17 cellular contexts compared by ENCODE assay signal in the genomic region with DNA sequence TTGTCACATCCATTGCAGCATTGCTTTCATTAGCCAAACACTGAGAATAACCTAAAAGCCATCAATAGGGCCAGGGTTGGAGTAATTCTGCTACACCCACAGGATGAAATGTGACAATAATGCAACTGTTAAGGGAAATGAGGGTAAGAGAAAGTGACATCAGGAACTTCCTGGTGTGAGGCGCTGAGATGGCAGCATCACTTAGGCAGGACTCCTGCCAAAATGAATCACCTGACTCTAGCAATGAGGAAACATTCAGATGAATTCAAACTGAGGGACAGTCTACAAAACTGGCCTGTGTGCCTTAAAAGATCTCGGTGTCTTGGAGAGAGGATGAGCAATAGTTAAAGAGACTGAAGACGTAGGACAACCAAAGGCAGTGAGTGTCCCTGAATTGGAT.
DNase-seq lines count a peak whose midpoint lies in the region; ATAC-seq and TF ChIP-seq lines count a peak whose summit lies in the region.
"Had no signal": no experiment of that assay in that cellular context is flagged by ENCODE, and none has a peak within 500 bp of the region (broad histone marks: within the 10 kb centered on the region; RNA-seq: fewer than 3 reads in every experiment).

No MANE protein-coding gene starts in this region.

- no peak overlapping the region for H3K4me2 ChIP-seq in mammary epithelial cell (ENCODE audit: insufficient read depth, low read depth, low read length)

- H3K27me3 ChIP-seq in mammary epithelial cell (ENCODE audit: insufficient read depth, low read length): no peaks in the 10 kb centered on the region
- H3K27me3 ChIP-seq in kidney epithelial cell (ENCODE audit: control insufficient read depth, insufficient read depth, low read length): no peaks in the 10 kb centered on the region
- H3K27me3 ChIP-seq: thyroid gland had no signal

- no peaks in the 10 kb centered on the region for H4K20me1 ChIP-seq in mammary epithelial cell (ENCODE audit: insufficient read depth, low read length)

- H3K36me3 ChIP-seq in mammary epithelial cell (ENCODE audit: insufficient read depth, low read length) (no peaks in the 10 kb centered on the region), kidney epithelial cell (ENCODE audit: control insufficient read depth, insufficient read depth, low read length) (no peaks in the 10 kb centered on the region)
- H3K36me3 ChIP-seq: neutrophil, thyroid gland had no signal

- 60% methylated on average over 3 of the region's 3 CpGs for WGBS in mammary epithelial cell (ENCODE audit: low coverage, missing lambda C conversion rate)

- no peaks in the 10 kb centered on the region for H3K9me3 ChIP-seq in mammary epithelial cell (replicated peaks; ENCODE audit: insufficient read depth, low read length)
- H3K9me3 ChIP-seq: neutrophil, thyroid gland had no signal

- ATAC-seq in HG03565 (IDR thresholded peaks at IDR 0.05; ENCODE audit: unreplicated experiment) (no peak), GM18519 (IDR thresholded peaks at IDR 0.05; ENCODE audit: low FRiP score, unreplicated experiment) (no peak)
- ATAC-seq: Panc1 had no signal

- peaks cover 7% of the 10 kb centered on the region for H3K4me1 Mint-ChIP-seq in MCF 10A (ENCODE audit: insufficient read depth, unreplicated experiment)
- H3K4me1 Mint-ChIP-seq: activated CD4-positive, alpha-beta memory T cell treated with anti-CD3 and anti-CD28 coated beads, Interleukin-2, amount 10 ng/mL, durations not matched to agents 7 days and 5 days; CD8-positive, alpha-beta memory T cell had no signal

- POLR2A ChIA-PET in MCF 10A (lab: Yijun Ruan, JAX): no interaction called here

- intact Hi-C loops in MCF 10A (cut with micrococcal nuclease): no loop called here
- intact Hi-C loops in mammary epithelial cell (cut with micrococcal nuclease): no loop called here

- dilution Hi-C loops in mammary epithelial cell (cut with HindIII; ENCODE audit: low sequenced_read_pairs): no loop called here

- TF ChIP-seq CTCF in MCF 10A (IDR thresholded peaks at IDR 0.05; ENCODE audit: unreplicated experiment): no peak
- no peak for TF ChIP-seq CTCF in mammary epithelial cell (conservative IDR thresholded peaks at IDR 0.05 in 1 of 2, IDR thresholded peaks at IDR 0.05 in 1 of 2; ENCODE audit: extremely low read depth in 1 of 2, insufficient read depth in 1 of 2, low read depth in 1 of 2, low read length in 2 of 2)
- no peak for TF ChIP-seq CTCF in kidney epithelial cell (IDR thresholded peaks at IDR 0.05; ENCODE audit: insufficient read depth, low read length, poor library complexity, severe bottlenecking)

- no peaks in the 10 kb centered on the region for H3K4me1 ChIP-seq in mammary epithelial cell (ENCODE audit: insufficient read depth, low read length)
- H3K4me1 ChIP-seq: thyroid gland had no signal

- no peak overlapping the region for H3K27ac ChIP-seq in mammary epithelial cell (ENCODE audit: insufficient read depth, low read depth, low read length)
- H3K27ac ChIP-seq: neutrophil, thyroid gland, VCaP had no signal

- H3K9me3 Mint-ChIP-seq in MCF 10A (ENCODE audit: unreplicated experiment): no peaks in the 10 kb centered on the region
- H3K9me3 Mint-ChIP-seq: activated CD4-positive, alpha-beta memory T cell treated with anti-CD3 and anti-CD28 coated beads, Interleukin-2, amount 10 ng/mL, durations not matched to agents 7 days and 5 days; CD8-positive, alpha-beta memory T cell had no signal

- H2AFZ ChIP-seq in mammary epithelial cell (ENCODE audit: low read depth, low read length): no peak overlapping the region

- CTCF ChIA-PET in MCF 10A (lab: Yijun Ruan, JAX): no interaction called here
- CTCF ChIA-PET in mammary epithelial cell (lab: Charles Lee; ENCODE audit: low non-redundant PET): no interaction called here

- no peaks in the 10 kb centered on the region for H3K36me3 Mint-ChIP-seq in MCF 10A (ENCODE audit: insufficient read depth, unreplicated experiment)
- H3K36me3 Mint-ChIP-seq: CD8-positive, alpha-beta memory T cell had no signal

- H3K9ac ChIP-seq in mammary epithelial cell (ENCODE audit: insufficient read depth, low read length): no peak overlapping the region

- in situ Hi-C loops in mammary epithelial cell (cut with MboI; ENCODE audit: low sequenced_read_pairs in 2 of 2): no loop called here

- no peak overlapping the region for H3K27ac Mint-ChIP-seq in MCF 10A (ENCODE audit: low read depth, unreplicated experiment)
- H3K27ac Mint-ChIP-seq: activated CD4-positive, alpha-beta memory T cell treated with anti-CD3 and anti-CD28 coated beads, Interleukin-2, amount 10 ng/mL, durations not matched to agents 7 days and 5 days had no signal

- no peak overlapping the region for H3K4me3 Mint-ChIP-seq in MCF 10A (ENCODE audit: unreplicated experiment)
- H3K4me3 Mint-ChIP-seq: activated CD4-positive, alpha-beta memory T cell treated with anti-CD3 and anti-CD28 coated beads, Interleukin-2, amount 10 ng/mL, durations not matched to agents 7 days and 5 days; CD8-positive, alpha-beta memory T cell had no signal

- H3K27me3 Mint-ChIP-seq in MCF 10A (ENCODE audit: insufficient read depth, unreplicated experiment): peaks cover 62% of the 10 kb centered on the region

- H3K4me3 ChIP-seq in mammary epithelial cell (replicated peaks in 1 of 3; ENCODE audit: insufficient read depth in 1 of 3, low read depth in 2 of 3, low read length in 3 of 3) (no peak overlapping the region), kidney epithelial cell (ENCODE audit: low read depth, low read length) (no peak overlapping the region)
- H3K4me3 ChIP-seq: thyroid gland had no signal

- H3K79me2 ChIP-seq in mammary epithelial cell (ENCODE audit: insufficient read depth, low read length): no peaks in the 10 kb centered on the region

- DNase-seq in MCF 10A (ENCODE audit: unreplicated experiment): peak; percentile 45
- no peak for DNase-seq in mammary epithelial cell
- DNase-seq in RKO (ENCODE audit: low spot score): peak; percentile 12
- peak; percentile 19 for DNase-seq in kidney epithelial cell (ENCODE audit: low read depth)
- DNase-seq in activated gamma-delta T cell treated with Interleukin-2 at 50 U/mL for 16 hours: no peak
- DNase-seq in SW480 (ENCODE audit: low spot score): no peak
- DNase-seq: activated CD4-positive, alpha-beta memory T cell treated with anti-CD3 and anti-CD28 coated beads, Interleukin-2, amount 10 ng/mL, durations not matched to agents 7 days and 5 days; CD8-positive, alpha-beta memory T cell; midbrain; NCI-H1092 treated with DMSO at 0.1 percent for 48 hours; NCI-H524; thyroid gland had no signal

- BruUV-seq in MCF 10A (replicated peaks; lab: Mats Ljungman, UMichigan): no TSS peak
- no TSS peak for BruUV-seq in mammary epithelial cell (replicated peaks; lab: Mats Ljungman, UMichigan)

Comparison
In these comparisons a context has a peak if more than half of its experiments do, and no peak if none do; other contexts are left out.
1. DNase-seq: peak in MCF 10A (single experiment), RKO (single experiment) and kidney epithelial cell (single experiment); none in mammary epithelial cell (single experiment), activated gamma-delta T cell treated with Interleukin-2 at 50 U/mL for 16 hours (single experiment) and SW480 (single experiment).